8 cellular contexts compared by ENCODE assay signal in the genomic region with DNA sequence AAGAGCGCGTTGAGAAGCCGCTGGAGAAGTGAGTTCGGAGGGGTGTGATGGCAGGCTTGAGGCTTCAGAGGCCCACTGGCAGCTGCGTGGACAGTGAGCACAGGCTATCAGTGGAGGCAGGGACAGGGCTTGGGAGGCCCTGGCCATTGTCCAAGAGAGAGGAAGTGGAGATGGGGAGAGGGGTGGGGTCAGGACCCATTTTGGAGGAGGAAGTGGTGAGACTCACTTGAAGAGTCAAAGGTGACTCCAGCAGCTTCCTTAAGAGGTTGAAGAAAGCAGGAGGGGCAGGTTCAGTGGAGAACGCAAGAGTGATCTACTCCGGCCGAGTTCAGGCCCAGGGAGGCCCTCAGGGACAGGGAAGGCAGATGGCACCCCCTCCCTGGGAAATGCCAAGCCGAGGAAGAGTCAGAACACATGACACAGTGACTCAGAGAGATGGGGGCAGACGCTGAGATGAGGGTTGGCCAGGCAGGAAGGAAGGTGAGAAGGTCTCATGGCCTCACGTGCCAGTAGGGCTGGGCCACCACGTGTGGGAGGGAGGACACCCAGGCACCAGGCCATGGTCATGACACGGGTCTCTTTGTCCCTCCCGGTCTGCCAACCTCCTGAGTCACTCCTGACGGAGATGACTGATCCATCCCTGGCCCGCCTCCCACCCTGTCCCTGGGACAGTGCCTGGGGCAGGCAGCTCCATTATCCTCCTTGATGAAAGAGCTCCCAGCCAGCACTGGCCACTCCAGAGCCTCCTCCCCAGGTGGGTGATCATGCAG. TPM values are rescaled to one million over a fixed set of nuclear protein-coding genes. Genes with fewer than 3 reads are reported as not detected.
DNase-seq lines count a peak whose midpoint lies in the region; TF ChIP-seq lines count a peak whose summit lies in the region.

No MANE protein-coding gene starts in this region.

- no peak overlapping the region for H3K4me3 Mint-ChIP-seq in T-helper 1 cell treated with Interleukin-12 subunit alpha and Interleukin-12 subunit beta and Interleukin-4 antibody, amounts not matched to agents 30 μg/mL and 1 μg/mL, for 36 hours
- no peak overlapping the region for H3K4me3 Mint-ChIP-seq in activated CD4-positive, alpha-beta memory T cell treated with anti-CD3 and anti-CD28 coated beads for 36 hours
- H3K4me3 Mint-ChIP-seq in endothelial cell (ENCODE audit: unreplicated experiment): no peak overlapping the region

- H3K36me3 Mint-ChIP-seq in T-helper 1 cell treated with Interleukin-12 subunit alpha and Interleukin-12 subunit beta and Interleukin-4 antibody, amounts not matched to agents 30 μg/mL and 1 μg/mL, for 36 hours (ENCODE audit: low read depth): no peaks in the 10 kb centered on the region
- H3K36me3 Mint-ChIP-seq in activated CD4-positive, alpha-beta memory T cell treated with anti-CD3 and anti-CD28 coated beads for 36 hours: no peaks in the 10 kb centered on the region
- no peaks in the 10 kb centered on the region for H3K36me3 Mint-ChIP-seq in endothelial cell (ENCODE audit: low read depth, unreplicated experiment)

- TF ChIP-seq POLR2A in erythroblast (IDR thresholded peaks at IDR 0.05; ENCODE audit: low read length): no peak

- peaks cover 4% of the 10 kb centered on the region for H3K9me3 Mint-ChIP-seq in T-helper 1 cell treated with Interleukin-12 subunit alpha and Interleukin-12 subunit beta and Interleukin-4 antibody, amounts not matched to agents 30 μg/mL and 1 μg/mL, for 36 hours
- peaks cover 3% of the 10 kb centered on the region for H3K9me3 Mint-ChIP-seq in activated CD4-positive, alpha-beta memory T cell treated with anti-CD3 and anti-CD28 coated beads for 36 hours
- no peaks in the 10 kb centered on the region for H3K9me3 Mint-ChIP-seq in endothelial cell (ENCODE audit: unreplicated experiment)

- no peak for TF ChIP-seq CTCF in endothelial cell (IDR thresholded peaks at IDR 0.05; ENCODE audit: unreplicated experiment)

- intact Hi-C loops in activated CD4-positive, alpha-beta memory T cell treated with anti-CD3 and anti-CD28 coated beads for 36 hours (cut with micrococcal nuclease): no loop called here

- DNase-seq in T-helper 1 cell (no peak), hepatic stellate cell (ENCODE audit: low spot score) (peak; percentile 82), retina (no peak), endothelial cell (ENCODE audit: low spot score) (no peak), erythroblast (lab: John Stamatoyannopoulos, UW) (no peak)
- DNase-seq in activated CD4-positive, alpha-beta memory T cell treated with anti-CD3 and anti-CD28 coated beads for 36 hours: peak; percentile 51
- DNase-seq in stimulated activated CD8-positive, alpha-beta memory T cell treated with anti-CD3 and anti-CD28 coated beads, Interleukin-4, amount 100 ng/mL, for 48 hours: peak; percentile 43

- H3K27me3 Mint-ChIP-seq in T-helper 1 cell treated with Interleukin-12 subunit alpha and Interleukin-12 subunit beta and Interleukin-4 antibody, amounts not matched to agents 30 μg/mL and 1 μg/mL, for 36 hours (ENCODE audit: low read depth): peaks cover 3% of the 10 kb centered on the region
- H3K27me3 Mint-ChIP-seq in activated CD4-positive, alpha-beta memory T cell treated with anti-CD3 and anti-CD28 coated beads for 36 hours: no peaks in the 10 kb centered on the region
- peaks cover 5% of the 10 kb centered on the region for H3K27me3 Mint-ChIP-seq in endothelial cell (ENCODE audit: unreplicated experiment)

- POLR2A ChIA-PET in activated CD4-positive, alpha-beta memory T cell treated with anti-CD3 and anti-CD28 coated beads for 36 hours (lab: Charles Lee): no interaction called here

- H3K4me1 Mint-ChIP-seq in T-helper 1 cell treated with Interleukin-12 subunit alpha and Interleukin-12 subunit beta and Interleukin-4 antibody, amounts not matched to agents 30 μg/mL and 1 μg/mL, for 36 hours (ENCODE audit: low read depth): peaks cover 6% of the 10 kb centered on the region
- H3K4me1 Mint-ChIP-seq in activated CD4-positive, alpha-beta memory T cell treated with anti-CD3 and anti-CD28 coated beads for 36 hours (ENCODE audit: low read depth): peaks cover 7% of the 10 kb centered on the region
- peaks cover 7% of the 10 kb centered on the region for H3K4me1 Mint-ChIP-seq in endothelial cell (ENCODE audit: unreplicated experiment)

- peak overlapping the region; percentile 16 for H3K27ac Mint-ChIP-seq in T-helper 1 cell treated with Interleukin-12 subunit alpha and Interleukin-12 subunit beta and Interleukin-4 antibody, amounts not matched to agents 30 μg/mL and 1 μg/mL, for 36 hours
- no peak overlapping the region for H3K27ac Mint-ChIP-seq in activated CD4-positive, alpha-beta memory T cell treated with anti-CD3 and anti-CD28 coated beads for 36 hours
- H3K27ac Mint-ChIP-seq in endothelial cell (ENCODE audit: unreplicated experiment): no peak overlapping the region

- CTCF ChIA-PET in activated CD4-positive, alpha-beta memory T cell treated with anti-CD3 and anti-CD28 coated beads for 36 hours (lab: Charles Lee): no interaction called here

RNA-seq across cellular contexts. Expression of a gene that starts 10.1 kb away (rescaled TPM):
- total RNA-seq in activated CD4-positive, alpha-beta memory T cell treated with anti-CD3 and anti-CD28 coated beads for 36 hours: 1 to 10 TPM in 1 of 2 experiments, under 1 TPM in 1; 0.75 to 1.2 TPM
- total RNA-seq in endothelial cell (ENCODE audit: unreplicated experiment): not detected

RNA-seq across cellular contexts. Expression of a gene that starts 26.9 kb away (rescaled TPM):
- under 1 TPM; 0.43 to 0.44 TPM for total RNA-seq in activated CD4-positive, alpha-beta memory T cell treated with anti-CD3 and anti-CD28 coated beads for 36 hours
- total RNA-seq in endothelial cell (ENCODE audit: unreplicated experiment): not detected

RNA-seq across cellular contexts. Expression of a gene that starts 28.8 kb away (rescaled TPM):
- under 1 TPM in 1 of 2 experiments, not detected in 1; 0.12 TPM for total RNA-seq in activated CD4-positive, alpha-beta memory T cell treated with anti-CD3 and anti-CD28 coated beads for 36 hours
- not detected for total RNA-seq in endothelial cell (ENCODE audit: unreplicated experiment)

RNA-seq across cellular contexts. Expression of a gene that starts 36.5 kb away (rescaled TPM):
- not detected for total RNA-seq in activated CD4-positive, alpha-beta memory T cell treated with anti-CD3 and anti-CD28 coated beads for 36 hours
- 0.74 TPM for total RNA-seq in endothelial cell (ENCODE audit: unreplicated experiment)

RNA-seq across cellular contexts. Expression of a gene that starts 39.4 kb away (rescaled TPM):
- 1 to 10 TPM; 1.1 TPM for total RNA-seq in activated CD4-positive, alpha-beta memory T cell treated with anti-CD3 and anti-CD28 coated beads for 36 hours
- not detected for total RNA-seq in endothelial cell (ENCODE audit: unreplicated experiment)

Comparison
In these comparisons a context has a peak if more than half of its experiments do, and no peak if none do; other contexts are left out.
1. DNase-seq: peak in activated CD4-positive, alpha-beta memory T cell treated with anti-CD3 and anti-CD28 coated beads for 36 hours (single experiment), hepatic stellate cell (single experiment) and stimulated activated CD8-positive, alpha-beta memory T cell treated with anti-CD3 and anti-CD28 coated beads, Interleukin-4, amount 100 ng/mL, for 48 hours (single experiment); none in T-helper 1 cell (0 of 5), retina (single experiment), endothelial cell (single experiment) and erythroblast (0 of 2).